In the genomic region with DNA sequence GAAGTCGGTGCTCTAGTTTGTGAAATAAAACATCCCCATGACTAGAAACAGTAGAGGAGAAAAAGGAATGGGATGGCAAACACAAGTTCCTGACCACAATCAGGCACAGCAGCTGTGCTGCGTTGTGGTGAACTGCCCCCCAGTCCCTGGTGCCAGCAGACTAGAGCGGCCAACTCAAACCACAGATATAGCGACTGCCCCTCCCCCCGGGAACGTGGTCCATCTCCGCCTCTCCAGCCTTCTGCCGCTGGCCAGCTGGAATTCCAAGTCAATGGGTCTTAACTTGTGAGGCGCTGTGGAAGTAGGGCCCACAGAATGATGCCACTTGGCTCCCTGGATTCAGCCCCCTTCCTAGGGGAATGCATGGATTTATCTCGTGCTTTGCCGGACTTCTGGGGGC, we compare ENCODE assay signal across 16 cellular contexts. TPM values are rescaled to one million over a fixed set of nuclear protein-coding genes. Genes with fewer than 3 reads are reported as not detected.
DNase-seq lines count a peak whose midpoint lies in the region; ATAC-seq, FAIRE-seq and TF ChIP-seq lines count a peak whose summit lies in the region.
"Had no signal": no experiment of that assay in that cellular context is flagged by ENCODE, and none has a peak within 500 bp of the region (broad histone marks: within the 10 kb centered on the region; RNA-seq: fewer than 3 reads in every experiment).

No MANE protein-coding gene starts in this region.

- in situ Hi-C loops in K562 (cut with MboI): no loop called here

- FAIRE-seq in K562 (lab: Jason Lieb, UNC): no peak
- FAIRE-seq: GM19239, H54 had no signal

- no peaks in the 10 kb centered on the region for H3K9me3 ChIP-seq in K562 (replicated peaks; ENCODE audit: control insufficient read depth, insufficient read depth, low read depth, low read length)

- no peaks in the 10 kb centered on the region for H3K36me3 Mint-ChIP-seq in activated CD4-positive, alpha-beta T cell treated with anti-CD3 and anti-CD28 coated beads, Interleukin-2, amount 10 ng/mL, durations not matched to agents 24 days and 14 days (ENCODE audit: low read depth)
- no peaks in the 10 kb centered on the region for H3K36me3 Mint-ChIP-seq in osteocyte (ENCODE audit: unreplicated experiment)

- no peak for TF ChIP-seq EP300 in K562 (IDR thresholded peaks at IDR 0.05; ENCODE audit: low read length)

- H3K4me2 ChIP-seq in K562 (ENCODE audit: insufficient read depth, low read length): no peak overlapping the region; the same call in 1 of the 2 replicates
- H3K4me2 ChIP-seq: BLaER1 had no signal

- POLR2A ChIA-PET in K562 (lab: Yijun Ruan, JAX): no interaction called here

- no TSS peak for BruUV-seq in K562 (replicated peaks; lab: Mats Ljungman, UMichigan)

- peaks cover 3% of the 10 kb centered on the region for H3K27me3 Mint-ChIP-seq in activated CD4-positive, alpha-beta T cell treated with anti-CD3 and anti-CD28 coated beads, Interleukin-2, amount 10 ng/mL, durations not matched to agents 24 days and 14 days
- H3K27me3 Mint-ChIP-seq in osteocyte (ENCODE audit: unreplicated experiment): no peaks in the 10 kb centered on the region

- TF ChIP-seq CTCF in K562 (IDR thresholded peaks at IDR 0.05 in 2 of 3, conservative IDR thresholded peaks at IDR 0.05 in 1 of 3; ENCODE audit: insufficient read depth in 2 of 3, low read depth in 1 of 3, low read length in 3 of 3) (no peak), osteocyte (IDR thresholded peaks at IDR 0.05) (no peak)

- no peaks in the 10 kb centered on the region for H4K20me1 ChIP-seq in K562 (replicated peaks; ENCODE audit: control insufficient read depth, insufficient read depth, low read length)
- H4K20me1 ChIP-seq: BLaER1 had no signal

- DNase-seq in activated CD4-positive, alpha-beta T cell treated with anti-CD3 and anti-CD28 coated beads, Interleukin-2, amount 10 ng/mL, durations not matched to agents 24 days and 14 days: peak; percentile 38
- no peak for DNase-seq in activated CD4-positive, alpha-beta T cell treated with anti-CD3 and anti-CD28 coated beads, Interleukin-2, amount 50 U/mL, for 1 hour
- DNase-seq in K562 (ENCODE audit: extremely low read depth in 1 of 4, low spot score in 3 of 4): no peak
- DNase-seq in osteocyte (ENCODE audit: extremely low spot score, unreplicated experiment): peak; percentile 71
- no peak for DNase-seq in hypothalamus (lab: John Stamatoyannopoulos, UW)
- no peak for DNase-seq in caudate nucleus (lab: John Stamatoyannopoulos, UW)
- DNase-seq: AML-193; CD8-positive, alpha-beta memory T cell; DMS53; GF-D8 had no signal

- H3K4me3 Mint-ChIP-seq in activated CD4-positive, alpha-beta T cell treated with anti-CD3 and anti-CD28 coated beads, Interleukin-2, amount 10 ng/mL, durations not matched to agents 24 days and 14 days: no peak overlapping the region
- H3K4me3 Mint-ChIP-seq in osteocyte (ENCODE audit: unreplicated experiment): no peak overlapping the region
- H3K4me3 Mint-ChIP-seq: CD8-positive, alpha-beta memory T cell had no signal

- no peak overlapping the region for H3K4me3 ChIP-seq in K562
- H3K4me3 ChIP-seq: BLaER1 had no signal

- no peak overlapping the region for H3K27ac ChIP-seq in K562 (ENCODE audit: extremely low read depth, low read depth, low read length)
- no peak overlapping the region for H3K27ac ChIP-seq in caudate nucleus (ENCODE audit: low read depth, low read length)
- H3K27ac ChIP-seq: 22Rv1, BLaER1 had no signal

- no peak overlapping the region for H3K27ac Mint-ChIP-seq in activated CD4-positive, alpha-beta T cell treated with anti-CD3 and anti-CD28 coated beads, Interleukin-2, amount 10 ng/mL, durations not matched to agents 24 days and 14 days
- H3K27ac Mint-ChIP-seq in osteocyte (ENCODE audit: unreplicated experiment): no peak overlapping the region
- H3K27ac Mint-ChIP-seq: CD8-positive, alpha-beta memory T cell had no signal

- no peaks in the 10 kb centered on the region for H3K79me2 ChIP-seq in K562 (ENCODE audit: control insufficient read depth, insufficient read depth, low read length)

- TF ChIP-seq POLR2A in K562 (conservative IDR thresholded peaks at IDR 0.05): no peak

- H3K27me3 ChIP-seq in K562 (ENCODE audit: control insufficient read depth in 2 of 2, insufficient read depth in 2 of 2, low read length in 2 of 2): peaks cover 0 to 7% of the 10 kb centered on the region in 2 experiments; a peak in 1 of 5 replicates
- H3K27me3 ChIP-seq: BLaER1 had no signal

- H3K36me3 ChIP-seq in K562 (ENCODE audit: control insufficient read depth, insufficient read depth, low read length): no peaks in the 10 kb centered on the region
- H3K36me3 ChIP-seq: BLaER1 had no signal

- H3K9me3 Mint-ChIP-seq in activated CD4-positive, alpha-beta T cell treated with anti-CD3 and anti-CD28 coated beads, Interleukin-2, amount 10 ng/mL, durations not matched to agents 24 days and 14 days: peaks cover 4% of the 10 kb centered on the region
- peaks cover 22% of the 10 kb centered on the region for H3K9me3 Mint-ChIP-seq in osteocyte (ENCODE audit: unreplicated experiment)

- no peaks in the 10 kb centered on the region for H3K9me1 ChIP-seq in K562 (ENCODE audit: control insufficient read depth, insufficient read depth, low read length)

- no peaks in the 10 kb centered on the region; a peak in 2 of 5 replicates for H3K4me1 ChIP-seq in K562 (replicated peaks in 1 of 2; ENCODE audit: control insufficient read depth in 2 of 2, insufficient read depth in 2 of 2, low read length in 2 of 2)
- H3K4me1 ChIP-seq: BLaER1 had no signal

- no peaks in the 10 kb centered on the region for H3K4me1 Mint-ChIP-seq in activated CD4-positive, alpha-beta T cell treated with anti-CD3 and anti-CD28 coated beads, Interleukin-2, amount 10 ng/mL, durations not matched to agents 24 days and 14 days
- H3K4me1 Mint-ChIP-seq in osteocyte (ENCODE audit: unreplicated experiment): no peaks in the 10 kb centered on the region
- H3K4me1 Mint-ChIP-seq: CD8-positive, alpha-beta memory T cell had no signal

- intact Hi-C loops in activated CD4-positive, alpha-beta T cell treated with anti-CD3 and anti-CD28 coated beads, Interleukin-2, amount 10 ng/mL, durations not matched to agents 24 days and 14 days (cut with micrococcal nuclease): no loop called here
- intact Hi-C loops in K562 (cut with micrococcal nuclease): no loop called here

- H2AFZ ChIP-seq in K562 (ENCODE audit: low read depth, low read length): peak overlapping the region; percentile 48

- no peak overlapping the region for H3K9ac ChIP-seq in K562 (ENCODE audit: insufficient read depth in 1 of 2, low read depth in 2 of 2, low read length in 2 of 2)
- H3K9ac ChIP-seq: BLaER1 had no signal

- ATAC-seq in K562 (no peak), GM21723 (IDR thresholded peaks at IDR 0.05; ENCODE audit: unreplicated experiment) (no peak)
- ATAC-seq: HCT116 had no signal

- CTCF ChIA-PET in K562 (lab: Yijun Ruan, JAX; ENCODE audit: low intra/inter-chr PET ratio): no interaction called here

- 8% methylated on average over 11 of the region's 11 CpGs for WGBS in K562 (ENCODE audit: insufficient coverage, low coverage, missing lambda C conversion rate)

- TF ChIP-seq RAD21 in K562 (CRISPR knock-in tag; conservative IDR thresholded peaks at IDR 0.05 in 1 of 2, IDR thresholded peaks at IDR 0.05 in 1 of 2): no peak

TF ChIP-seq in K562, 482 proteins besides CTCF, POLR2A, EP300 and RAD21 (continues in another document):
- TF ChIP-seq NELFE (IDR thresholded peaks at IDR 0.05; ENCODE audit: insufficient read depth, insufficient read length) (no peak), TCF7L2 (IDR thresholded peaks at IDR 0.05; ENCODE audit: low read depth, low read length) (no peak), FOXP1 (CRISPR knock-in tag; IDR thresholded peaks at IDR 0.05) (no peak), GABPB1 (CRISPR knock-in tag; IDR thresholded peaks at IDR 0.05) (0 out of 2 replicates have a peak, but pooled peaks have one; percentile 18), ZNF224 (CRISPR knock-in tag; IDR thresholded peaks at IDR 0.05) (no peak)
- TF ChIP-seq, protein P1, sequence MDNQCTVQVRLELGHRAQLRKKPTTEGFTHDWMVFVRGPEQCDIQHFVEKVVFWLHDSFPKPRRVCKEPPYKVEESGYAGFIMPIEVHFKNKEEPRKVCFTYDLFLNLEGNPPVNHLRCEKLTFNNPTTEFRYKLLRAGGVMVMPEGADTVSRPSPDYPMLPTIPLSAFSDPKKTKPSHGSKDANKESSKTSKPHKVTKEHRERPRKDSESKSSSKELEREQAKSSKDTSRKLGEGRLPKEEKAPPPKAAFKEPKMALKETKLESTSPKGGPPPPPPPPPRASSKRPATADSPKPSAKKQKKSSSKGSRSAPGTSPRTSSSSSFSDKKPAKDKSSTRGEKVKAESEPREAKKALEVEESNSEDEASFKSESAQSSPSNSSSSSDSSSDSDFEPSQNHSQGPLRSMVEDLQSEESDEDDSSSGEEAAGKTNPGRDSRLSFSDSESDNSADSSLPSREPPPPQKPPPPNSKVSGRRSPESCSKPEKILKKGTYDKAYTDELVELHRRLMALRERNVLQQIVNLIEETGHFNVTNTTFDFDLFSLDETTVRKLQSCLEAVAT (IDR thresholded peaks at IDR 0.05): no peak

RNA-seq across cellular contexts. Expression of a gene that starts 41.6 kb away (rescaled TPM):
- 4.7 and 6.0 TPM in 2 replicates for total RNA-seq in activated CD4-positive, alpha-beta T cell treated with anti-CD3 and anti-CD28 coated beads, Interleukin-2, amount 10 ng/mL, durations not matched to agents 24 days and 14 days
- total RNA-seq in K562 (2011; cell fraction: chromatin; rRNA removed; ENCODE audit: low replicate concordance): 29.6 and 44.7 TPM in 2 replicates
- 15.3 and 23.0 TPM in 2 replicates for total RNA-seq in K562 (2011; cell fraction: nucleolus; rRNA removed)
- 34.5 and 43.7 TPM in 2 replicates for total RNA-seq in K562 (2011; cell fraction: nucleoplasm; rRNA removed)
- total RNA-seq in K562 (2014; rRNA removed) (7.8 and 13.3 TPM in 2 replicates), K562 (2014; rRNA removed; fragmentation: Illumina TruSeq; extraction: Trizol) (16.7 and 18.1 TPM in 2 replicates), K562 (2015; rRNA removed; fragmentation: Illumina TruSeq; extraction: Trizol) (12.1 and 16.8 TPM in 2 replicates), K562 (2021) (9.0 and 10.6 TPM in 2 replicates), osteocyte (6.8 and 6.9 TPM in 2 replicates)
- polyA plus RNA-seq in K562 (2011; rRNA removed) (8.0 and 8.2 TPM in 2 replicates), K562 (2014; fragmentation: Illumina TruSeq; extraction: Trizol) (9.1 and 9.7 TPM in 2 replicates), K562 (2014; fragmentation: Nextera tagmentation; extraction: Ambion mirVana) (1 to 10 TPM; 3.0 to 3.2 TPM), K562 (2014; rRNA removed) (4.2 and 6.1 TPM in 2 replicates)
- polyA plus RNA-seq in K562 (2011; cell fraction: cytosol; rRNA removed): 2.8 and 6.3 TPM in 2 replicates
- 15.1 and 16.5 TPM in 2 replicates for polyA plus RNA-seq in K562 (2011; cell fraction: nucleus; rRNA removed)
- 5.3 and 6.7 TPM in 2 replicates for polyA plus RNA-seq in K562 (2012)
- 33.6 and 36.6 TPM in 2 replicates for polyA minus RNA-seq in K562 (2011; rRNA and poly(A)+ RNA removed)
- 10.6 and 12.9 TPM in 2 replicates for polyA minus RNA-seq in K562 (2011; cell fraction: cytosol; rRNA and poly(A)+ RNA removed)
- 33.5 and 50.3 TPM in 2 replicates for polyA minus RNA-seq in K562 (2011; cell fraction: nucleus; rRNA and poly(A)+ RNA removed)

Comparison
In these comparisons a context has a peak if more than half of its experiments do, and no peak if none do; other contexts are left out.
1. DNase-seq: peak in activated CD4-positive, alpha-beta T cell treated with anti-CD3 and anti-CD28 coated beads, Interleukin-2, amount 10 ng/mL, durations not matched to agents 24 days and 14 days (single experiment) and osteocyte (single experiment); none in activated CD4-positive, alpha-beta T cell treated with anti-CD3 and anti-CD28 coated beads, Interleukin-2, amount 50 U/mL, for 1 hour (single experiment), K562 (0 of 4), hypothalamus (0 of 51) and caudate nucleus (0 of 61).